Comparison of ENCODE assay signal across 8 cellular contexts in genomic region chr2:37962018-37962739, GRCh38. TPM values are rescaled to one million over a fixed set of nuclear protein-coding genes. Genes with fewer than 3 reads are reported as not detected.
A peak's percentile ranks its signal among the peaks of the same experiment; 100 is the strongest.
DNase-seq lines count a peak whose midpoint lies in the region; ATAC-seq and TF ChIP-seq lines count a peak whose summit lies in the region.
"Not testable (repeated sequence)": the region's sequence is repeated elsewhere in the genome, so short reads cannot be mapped to it uniquely, and the experiment has no call there.

No MANE protein-coding gene starts in this region.

- POLR2A ChIA-PET in HEK293 (lab: Yijun Ruan, JAX) = not testable (repeated sequence)

- H3K9me3 ChIP-seq in HEK293 (ENCODE audit: control insufficient read depth, insufficient read depth, low read depth, low read length); NT2/D1 (ENCODE audit: insufficient read depth, low read length); colonic mucosa; mucosa of descending colon; upper lobe of right lung: not testable (repeated sequence)

- H3K36me3 ChIP-seq in HEK293 (ENCODE audit: control insufficient read depth in 2 of 2, insufficient read depth in 1 of 2, low read length in 2 of 2); NT2/D1 (ENCODE audit: insufficient read depth, insufficient read length, low read length); colonic mucosa; mucosa of descending colon (ENCODE audit: low read depth); upper lobe of right lung: not testable (repeated sequence)

- not testable (repeated sequence) for ATAC-seq in mucosa of descending colon
- ATAC-seq in upper lobe of right lung = peak; percentile 57

- CTCF ChIA-PET in HEK293 (lab: Yijun Ruan, JAX) = interaction anchor here (0.6 to 1.3 kb wide), 4 partner anchors 8 to 567 kb away, joined by 3 to 4 read pairs (median 4); no protein-coding TSS in a partner anchor

- not testable (repeated sequence) for H3K4me3 ChIP-seq in HEK293 (ENCODE audit: low read depth, low read length); NT2/D1 (ENCODE audit: insufficient read length, low read depth); colonic mucosa; mucosa of descending colon; upper lobe of right lung

- DNase-seq in DMS153 (lab: John Stamatoyannopoulos, UW) = peak; percentile 24
- DNase-seq in NCI-H510A (lab: John Stamatoyannopoulos, UW) = peak; percentile 61
- peak; percentile 33 for DNase-seq in NT2/D1 (ENCODE audit: low read depth, low spot score)
- DNase-seq in colonic mucosa = peak; percentile 70
- peak; percentile 57 for DNase-seq in left kidney (ENCODE audit: low read depth, low spot score)
- DNase-seq in mucosa of descending colon = peak; percentile 26 to 52 (median 49)
- peak; percentile 76 for DNase-seq in upper lobe of right lung

- intact Hi-C loops in colonic mucosa (cut with DNase I); mucosa of descending colon (cut with DNase I, micrococcal nuclease); upper lobe of right lung (cut with DNase I): not testable (repeated sequence)

- not testable (repeated sequence) for H3K27me3 ChIP-seq in NT2/D1 (ENCODE audit: insufficient read depth, insufficient read length); colonic mucosa; upper lobe of right lung

- not testable (repeated sequence) for H3K27ac ChIP-seq in HEK293 (ENCODE audit: extremely low read depth, low read depth, low read length); colonic mucosa; upper lobe of right lung

- not testable (repeated sequence) for H3K4me1 ChIP-seq in HEK293 (ENCODE audit: control insufficient read depth, insufficient read depth, low read length); NT2/D1 (ENCODE audit: insufficient read depth, insufficient read length); colonic mucosa; mucosa of descending colon (ENCODE audit: low read depth); upper lobe of right lung

- TF ChIP-seq CTCF in HEK293 (tag by site-specific recombination; IDR thresholded peaks at IDR 0.05); colonic mucosa (IDR thresholded peaks at IDR 0.05); mucosa of descending colon (IDR thresholded peaks at IDR 0.05); upper lobe of right lung (IDR thresholded peaks at IDR 0.05): not testable (repeated sequence)

- not testable (repeated sequence) for H3K9ac ChIP-seq in NT2/D1 (ENCODE audit: insufficient read length, low read depth); colonic mucosa (ENCODE audit: low read depth in 2 of 2, low read length in 2 of 2)

TF ChIP-seq in HEK293, 187 proteins besides CTCF, POLR2A, EP300 and RAD21:
- peak; percentile 67 for TF ChIP-seq ZNF677 (tag by site-specific recombination; IDR thresholded peaks at IDR 0.05)

RNA-seq across cellular contexts. Expression of gene RMDN2, which starts 37.1 kb away (rescaled TPM):
- total RNA-seq in colonic mucosa (10 to 100 TPM; 19.8 to 26.5 TPM), mucosa of descending colon (10 to 100 TPM; 22.8 to 46.2 (median 28.5) TPM), upper lobe of right lung (23.1 TPM)

Comparison
In these comparisons a context has a peak if more than half of its experiments do, and no peak if none do; other contexts are left out.
1. DNase-seq: peak in every context shown above with its lines; median percentile 76 in upper lobe of right lung; 70 in colonic mucosa; 61 in NCI-H510A; 57 in left kidney; 49 in mucosa of descending colon; 33 in NT2/D1; 24 in DMS153.